12 cellular contexts compared by ENCODE assay signal in the genomic region with DNA sequence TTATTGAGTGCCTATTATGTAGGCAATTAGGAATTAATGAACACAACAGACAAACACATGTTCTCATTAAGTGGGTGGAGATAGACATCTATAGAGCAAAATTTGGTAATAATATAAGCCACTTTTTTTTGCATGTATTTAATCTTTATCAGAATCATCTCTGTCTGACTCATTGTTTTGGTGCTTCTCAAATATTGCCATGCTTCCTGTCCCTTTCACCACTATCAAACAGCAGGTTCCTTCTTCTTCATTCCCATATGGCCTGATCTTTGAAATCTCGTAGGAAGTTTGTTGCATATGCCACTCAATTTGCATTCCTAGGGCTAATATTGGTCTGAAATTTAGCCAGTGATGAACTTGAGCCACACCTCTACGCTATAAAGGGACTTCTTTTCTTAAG.
"Had no signal": no experiment of that assay in that cellular context is flagged by ENCODE, and none has a peak within 500 bp of the region (broad histone marks: within the 10 kb centered on the region; RNA-seq: fewer than 3 reads in every experiment).

No MANE protein-coding gene starts in this region.

- ATAC-seq: mucosa of descending colon; naive thymus-derived CD4-positive, alpha-beta T cell; right lobe of liver; stimulated activated naive CD8-positive, alpha-beta T cell treated with anti-CD3 and anti-CD28 coated beads, Interleukin-15, amount 100 ng/mL, for 72 hours had no signal

- DNase-seq: activated CD4-positive, alpha-beta T cell treated with anti-CD3 and anti-CD28 coated beads, Interleukin-2, amount 10 ng/mL, durations not matched to agents 7 days and 5 days; activated CD8-positive, alpha-beta memory T cell treated with anti-CD3 and anti-CD28 coated beads for 24 hours; activated naive CD8-positive, alpha-beta T cell treated with anti-CD3 and anti-CD28 coated beads for 36 hours; effector CD8-positive, alpha-beta T cell; foreskin fibroblast; hypothalamus; left ventricle myocardium inferior; mucosa of descending colon; naive thymus-derived CD4-positive, alpha-beta T cell; ovary; right lobe of liver; stimulated activated naive CD8-positive, alpha-beta T cell treated with anti-CD3 and anti-CD28 coated beads, Interleukin-15, amount 100 ng/mL, for 72 hours had no signal
